In the genomic region with DNA sequence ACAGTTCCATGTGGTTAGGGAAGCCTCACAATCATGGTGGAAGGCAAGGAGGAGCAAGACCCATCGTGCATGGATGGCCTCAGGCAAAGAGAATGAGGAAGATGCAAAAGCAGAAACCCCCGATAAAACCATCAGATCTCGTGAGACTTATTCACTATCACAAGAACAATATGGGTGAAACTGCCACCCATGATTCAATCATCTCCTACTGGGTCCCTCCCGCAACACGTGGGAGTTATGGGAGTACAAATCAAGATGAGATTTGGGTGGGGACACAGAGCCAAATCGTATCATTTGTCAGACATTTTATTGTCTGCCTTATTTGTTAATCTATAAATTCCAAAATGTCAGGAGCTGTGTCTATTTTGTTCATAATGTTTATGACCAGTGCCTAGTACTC, we compare ENCODE assay signal across 20 cellular contexts. TPM values are rescaled to one million over a fixed set of nuclear protein-coding genes. Genes with fewer than 3 reads are reported as not detected.
A peak's percentile ranks its signal among the peaks of the same experiment; 100 is the strongest.
DNase-seq lines count a peak whose midpoint lies in the region; ATAC-seq and TF ChIP-seq lines count a peak whose summit lies in the region.
"Had no signal": no experiment of that assay in that cellular context is flagged by ENCODE, and none has a peak within 500 bp of the region (broad histone marks: within the 10 kb centered on the region; RNA-seq: fewer than 3 reads in every experiment).

No MANE protein-coding gene starts in this region.

- H3K9me3 Mint-ChIP-seq in glutamatergic neuron (ENCODE audit: unreplicated experiment): peaks cover 6% of the 10 kb centered on the region
- no peaks in the 10 kb centered on the region for H3K9me3 Mint-ChIP-seq in type B pancreatic cell
- H3K9me3 Mint-ChIP-seq: CD4-positive, alpha-beta memory T cell; HFFc6 had no signal

- H3K36me3 ChIP-seq in cardiac muscle cell: no peaks in the 10 kb centered on the region
- H3K36me3 ChIP-seq in heart right ventricle: peaks cover 0 to 30% (median 3%) of the 10 kb centered on the region in 9 donors
- H3K36me3 ChIP-seq: HAP-1 had no signal

- ATAC-seq in heart right ventricle: no peak
- ATAC-seq: A549 had no signal

- H3K4me1 ChIP-seq in cardiac muscle cell (ENCODE audit: low read depth) (peaks cover 9% of the 10 kb centered on the region), heart right ventricle (peaks cover 0 to 12% (median 3%) of the 10 kb centered on the region in 9 donors)
- H3K4me1 ChIP-seq: A549, HAP-1 had no signal

- H3K9me3 ChIP-seq in cardiac muscle cell (ENCODE audit: low read depth): no peaks in the 10 kb centered on the region
- H3K9me3 ChIP-seq in heart right ventricle: no peaks in the 10 kb centered on the region
- H3K9me3 ChIP-seq: A549, HAP-1 had no signal

- H3K27ac ChIP-seq in cardiac muscle cell: peak overlapping the region; percentile 78
- H3K27ac ChIP-seq in heart right ventricle: peak overlapping the region in 2 of 10 donors; percentile 0 to 49
- H3K27ac ChIP-seq: A549 had no signal

- H3K4me3 Mint-ChIP-seq in glutamatergic neuron (ENCODE audit: unreplicated experiment) (no peak overlapping the region), type B pancreatic cell (no peak overlapping the region)
- H3K4me3 Mint-ChIP-seq: CD4-positive, alpha-beta memory T cell; HFFc6 had no signal

- H3K27me3 ChIP-seq in cardiac muscle cell (no peaks in the 10 kb centered on the region), heart right ventricle (no peaks in the 10 kb centered on the region)

- peaks cover 7% of the 10 kb centered on the region for H3K36me3 Mint-ChIP-seq in glutamatergic neuron (ENCODE audit: unreplicated experiment)
- H3K36me3 Mint-ChIP-seq in type B pancreatic cell: peaks cover 25% of the 10 kb centered on the region

- TF ChIP-seq CTCF in cardiac muscle cell (IDR thresholded peaks at IDR 0.05; ENCODE audit: low read depth, low read length): no peak
- no peak for TF ChIP-seq CTCF in heart right ventricle (IDR thresholded peaks at IDR 0.05)
- TF ChIP-seq CTCF in glutamatergic neuron (IDR thresholded peaks at IDR 0.05; ENCODE audit: partially characterized antibody, unreplicated experiment): no peak
- no peak for TF ChIP-seq CTCF in type B pancreatic cell (conservative IDR thresholded peaks at IDR 0.05)

- intact Hi-C loops in heart right ventricle (cut with DNase I): no loop called here

- no peak for DNase-seq in cardiac muscle cell (ENCODE audit: low read depth in 1 of 2, low spot score in 1 of 2)
- no peak for DNase-seq in heart right ventricle
- DNase-seq in OCI-M1 (lab: John Stamatoyannopoulos, UW): peak; percentile 30
- DNase-seq in glutamatergic neuron: no peak
- DNase-seq in AG20443 (ENCODE audit: low spot score): no peak
- no peak for DNase-seq in SKM-1 (lab: John Stamatoyannopoulos, UW; ENCODE audit: unreplicated experiment)
- DNase-seq in type B pancreatic cell (ENCODE audit: extremely low spot score, unreplicated experiment): no peak
- DNase-seq: 8988T; ACHN; C1 segment of cervical spinal cord; Calu3; CD4-positive, alpha-beta memory T cell; COR-L47; DMS53; DMS79 treated with DMSO at 0.1 percent for 48 hours; GF-D8; GOT3; HFFc6 had no signal

- H3K27ac Mint-ChIP-seq in glutamatergic neuron (ENCODE audit: unreplicated experiment) (peak overlapping the region; percentile 90), type B pancreatic cell (no peak overlapping the region)
- H3K27ac Mint-ChIP-seq: HFFc6 had no signal

- H3K27me3 Mint-ChIP-seq in glutamatergic neuron (ENCODE audit: unreplicated experiment): peaks cover 2% of the 10 kb centered on the region
- H3K27me3 Mint-ChIP-seq in type B pancreatic cell: no peaks in the 10 kb centered on the region
- H3K27me3 Mint-ChIP-seq: CD4-positive, alpha-beta memory T cell had no signal

- 93 to 95% methylated on average over 6 of the region's 6 CpGs for WGBS in heart right ventricle, 2 donors

- H3K4me1 Mint-ChIP-seq in glutamatergic neuron (ENCODE audit: low read depth, unreplicated experiment) (peaks cover 5% of the 10 kb centered on the region), type B pancreatic cell (ENCODE audit: unreplicated experiment) (no peaks in the 10 kb centered on the region)

- H3K4me3 ChIP-seq in cardiac muscle cell (no peak overlapping the region), heart right ventricle (no peak overlapping the region)
- H3K4me3 ChIP-seq: A549, HAP-1 had no signal

RNA-seq across cellular contexts. Expression of gene NBAS, which starts 17.6 kb away (rescaled TPM):
- 55.4 and 74.8 TPM in 2 replicates for total RNA-seq in cardiac muscle cell
- 32.4 and 37.3 TPM in 2 replicates for polyA plus RNA-seq in cardiac muscle cell
- 10 to 100 TPM; 46.7 to 79.1 (median 57.2) TPM for total RNA-seq in heart right ventricle
- polyA plus RNA-seq in heart right ventricle: 10 to 100 TPM; 26.4 to 51.3 TPM
- 46.1 TPM for total RNA-seq in glutamatergic neuron (ENCODE audit: unreplicated experiment)
- total RNA-seq in type B pancreatic cell (ENCODE audit: low replicate concordance): 44.3 and 53.5 TPM in 2 replicates

RNA-seq across cellular contexts. Expression of gene DDX1, which starts 48.1 kb away (rescaled TPM):
- total RNA-seq in cardiac muscle cell: 37.5 and 37.9 TPM in 2 replicates
- polyA plus RNA-seq in cardiac muscle cell: 109 and 114 TPM in 2 replicates
- total RNA-seq in heart right ventricle: 100 to 1,000 TPM; 104 to 183 (median 167) TPM
- 10 to 100 TPM; 80.1 to 90.3 TPM for polyA plus RNA-seq in heart right ventricle
- 255 TPM for total RNA-seq in glutamatergic neuron (ENCODE audit: unreplicated experiment)
- 97.3 and 111 TPM in 2 replicates for total RNA-seq in type B pancreatic cell (ENCODE audit: low replicate concordance)
